Comparison of ENCODE assay signal across 1 cellular context in the genomic region with DNA sequence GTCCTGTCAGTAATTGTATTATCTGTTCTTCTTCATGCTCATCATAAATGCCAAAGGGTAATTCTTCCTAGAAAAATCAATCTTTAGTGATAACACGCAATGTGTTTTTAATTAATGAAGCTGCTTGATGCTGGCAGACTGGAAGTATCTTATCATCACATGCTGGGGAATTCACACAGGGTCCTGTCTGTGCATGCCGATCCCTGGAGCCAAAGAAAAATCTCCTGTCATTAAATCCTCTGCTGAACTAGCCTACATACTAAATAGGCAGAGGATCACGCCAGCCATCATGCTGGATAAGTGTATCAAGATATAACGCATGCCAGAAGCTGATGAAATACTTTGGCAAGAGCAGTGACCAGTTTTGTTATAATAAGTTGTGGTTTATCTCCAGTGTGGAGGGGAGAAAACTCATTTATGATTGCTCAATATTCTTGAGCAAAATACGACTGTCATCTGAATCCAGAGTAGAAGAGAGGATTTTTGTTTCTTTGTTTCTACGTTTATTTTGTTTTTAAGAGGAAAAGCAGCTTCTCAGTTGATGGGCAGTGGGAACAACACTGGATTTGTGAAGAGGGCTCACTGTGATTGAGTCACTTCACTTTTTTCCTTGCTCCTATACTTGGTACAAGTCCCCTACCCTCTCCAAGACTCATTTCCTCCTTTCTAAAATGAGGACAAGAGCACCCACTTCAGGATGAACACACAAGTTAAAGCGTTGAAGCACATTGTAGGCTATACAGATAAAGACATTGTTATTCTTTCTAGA.
A peak's percentile ranks its signal among the peaks of the same experiment; 100 is the strongest.
TF ChIP-seq lines count a peak whose summit lies in the region.

No MANE protein-coding gene starts in this region.

TF ChIP-seq in HEK293, 187 proteins besides CTCF, POLR2A, EP300 and RAD21 (continued from another document):
- TF ChIP-seq, protein P1, sequence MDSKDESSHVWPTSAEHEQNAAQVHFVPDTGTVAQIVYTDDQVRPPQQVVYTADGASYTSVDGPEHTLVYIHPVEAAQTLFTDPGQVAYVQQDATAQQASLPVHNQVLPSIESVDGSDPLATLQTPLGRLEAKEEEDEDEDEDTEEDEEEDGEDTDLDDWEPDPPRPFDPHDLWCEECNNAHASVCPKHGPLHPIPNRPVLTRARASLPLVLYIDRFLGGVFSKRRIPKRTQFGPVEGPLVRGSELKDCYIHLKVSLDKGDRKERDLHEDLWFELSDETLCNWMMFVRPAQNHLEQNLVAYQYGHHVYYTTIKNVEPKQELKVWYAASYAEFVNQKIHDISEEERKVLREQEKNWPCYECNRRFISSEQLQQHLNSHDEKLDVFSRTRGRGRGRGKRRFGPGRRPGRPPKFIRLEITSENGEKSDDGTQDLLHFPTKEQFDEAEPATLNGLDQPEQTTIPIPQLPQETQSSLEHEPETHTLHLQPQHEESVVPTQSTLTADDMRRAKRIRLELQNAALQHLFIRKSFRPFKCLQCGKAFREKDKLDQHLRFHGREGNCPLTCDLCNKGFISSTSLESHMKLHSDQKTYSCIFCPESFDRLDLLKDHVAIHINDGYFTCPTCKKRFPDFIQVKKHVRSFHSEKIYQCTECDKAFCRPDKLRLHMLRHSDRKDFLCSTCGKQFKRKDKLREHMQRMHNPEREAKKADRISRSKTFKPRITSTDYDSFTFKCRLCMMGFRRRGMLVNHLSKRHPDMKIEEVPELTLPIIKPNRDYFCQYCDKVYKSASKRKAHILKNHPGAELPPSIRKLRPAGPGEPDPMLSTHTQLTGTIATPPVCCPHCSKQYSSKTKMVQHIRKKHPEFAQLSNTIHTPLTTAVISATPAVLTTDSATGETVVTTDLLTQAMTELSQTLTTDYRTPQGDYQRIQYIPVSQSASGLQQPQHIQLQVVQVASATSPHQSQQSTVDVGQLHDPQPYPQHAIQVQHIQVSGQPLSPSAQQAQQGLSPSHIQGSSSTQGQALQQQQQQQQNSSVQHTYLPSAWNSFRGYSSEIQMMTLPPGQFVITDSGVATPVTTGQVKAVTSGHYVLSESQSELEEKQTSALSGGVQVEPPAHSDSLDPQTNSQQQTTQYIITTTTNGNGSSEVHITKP (tag by site-specific recombination; IDR thresholded peaks at IDR 0.05): peak; percentile 48
- TF ChIP-seq TRIM28 (IDR thresholded peaks at IDR 0.05; ENCODE audit: borderline replicate concordance, low read length): 0 out of 2 replicates have a peak, but pooled peaks have one; percentile 30
